ENCODE assay signal across 8 cellular contexts in genomic region chr1:150366416-150367296, GRCh38. TPM values are rescaled to one million over a fixed set of nuclear protein-coding genes. Genes with fewer than 3 reads are reported as not detected.
DNase-seq lines count a peak whose midpoint lies in the region; TF ChIP-seq lines count a peak whose summit lies in the region.

No MANE protein-coding gene starts in this region.

- H3K9me3 ChIP-seq in thymus (ENCODE audit: control insufficient read depth) = no peaks in the 10 kb centered on the region

- H3K9me3 Mint-ChIP-seq in HFFc6 = no peaks in the 10 kb centered on the region
- no peaks in the 10 kb centered on the region for H3K9me3 Mint-ChIP-seq in activated naive CD8-positive, alpha-beta T cell treated with anti-CD3 and anti-CD28 coated beads for 36 hours

- H3K27ac Mint-ChIP-seq in HFFc6 = peak overlapping the region; percentile 99
- H3K27ac Mint-ChIP-seq in activated naive CD8-positive, alpha-beta T cell treated with anti-CD3 and anti-CD28 coated beads for 36 hours = peak overlapping the region; percentile 97

- no peaks in the 10 kb centered on the region for H3K27me3 ChIP-seq in thymus (ENCODE audit: control insufficient read depth, insufficient read depth)

- CTCF ChIA-PET in AG04449 (lab: Yijun Ruan, JAX) = no interaction called here

- no peaks in the 10 kb centered on the region for H3K36me3 ChIP-seq in thymus (ENCODE audit: control insufficient read depth, insufficient read depth)

- H3K27me3 Mint-ChIP-seq in HFFc6 (ENCODE audit: insufficient read depth) = peaks cover 2% of the 10 kb centered on the region; the same call in 1 of the 2 replicates
- H3K27me3 Mint-ChIP-seq in activated naive CD8-positive, alpha-beta T cell treated with anti-CD3 and anti-CD28 coated beads for 36 hours = peaks cover 4% of the 10 kb centered on the region

- DNase-seq in AG04449 (ENCODE audit: low read depth, low spot score) = no peak
- peak; percentile 20 for DNase-seq in HFFc6
- DNase-seq in activated naive CD8-positive, alpha-beta T cell treated with anti-CD3 and anti-CD28 coated beads for 36 hours = no peak
- DNase-seq in kidney glomerular epithelial cell (lab: John Stamatoyannopoulos, UW) = peak; percentile 39
- DNase-seq in GM10266 (ENCODE audit: extremely low spot score) = no peak
- DNase-seq in LoVo (ENCODE audit: low spot score) = no peak
- no peak for DNase-seq in stimulated activated CD8-positive, alpha-beta memory T cell treated with anti-CD3 and anti-CD28 coated beads, Interleukin-4, amount 100 ng/mL, for 48 hours

- POLR2A ChIA-PET in AG04449 (lab: Yijun Ruan, JAX) = no interaction called here

- no peak overlapping the region for H3K27ac ChIP-seq in thymus (ENCODE audit: low read depth)

- WGBS in thymus = 25% methylated on average over 12 of the region's 12 CpGs

- H3K4me3 Mint-ChIP-seq in HFFc6 = peak overlapping the region; percentile 94
- H3K4me3 Mint-ChIP-seq in activated naive CD8-positive, alpha-beta T cell treated with anti-CD3 and anti-CD28 coated beads for 36 hours = peak overlapping the region; percentile 93

- peak overlapping the region; percentile 74 for H3K4me3 ChIP-seq in AG04449 (ENCODE audit: low read depth, low read length)
- H3K4me3 ChIP-seq in thymus (ENCODE audit: low read length) = peak overlapping the region; percentile 97

- H3K36me3 Mint-ChIP-seq in HFFc6 (ENCODE audit: low read depth) = peaks cover 14% of the 10 kb centered on the region
- peaks cover 16% of the 10 kb centered on the region for H3K36me3 Mint-ChIP-seq in activated naive CD8-positive, alpha-beta T cell treated with anti-CD3 and anti-CD28 coated beads for 36 hours

- peaks cover 3% of the 10 kb centered on the region for H3K4me1 ChIP-seq in thymus (ENCODE audit: control insufficient read depth, insufficient read depth, low read length)

- TF ChIP-seq CTCF in AG04449 (IDR thresholded peaks at IDR 0.05; ENCODE audit: insufficient read depth, low read length, missing control alignments) = no peak
- no peak for TF ChIP-seq CTCF in HFFc6 (IDR thresholded peaks at IDR 0.05)
- no peak for TF ChIP-seq CTCF in GM10266 (IDR thresholded peaks at IDR 0.05; ENCODE audit: control insufficient read depth, insufficient read depth, low read depth, missing control alignments)

- H3K4me1 Mint-ChIP-seq in HFFc6 (ENCODE audit: low read depth) = peaks cover 42% of the 10 kb centered on the region
- H3K4me1 Mint-ChIP-seq in activated naive CD8-positive, alpha-beta T cell treated with anti-CD3 and anti-CD28 coated beads for 36 hours = peaks cover 39% of the 10 kb centered on the region

RNA-seq across cellular contexts. Expression of gene RPRD2, which starts 2.7 kb away (rescaled TPM):
- total RNA-seq in HFFc6 (2021; fragmentation: NEBNext Ultra II Directional; extraction: Animal tissue kit (Norgen Biotek cat#: 25700)) = 10 to 100 TPM; 24.0 to 27.9 (median 25.7) TPM
- 10 to 100 TPM; 21.7 to 22.8 TPM for total RNA-seq in activated naive CD8-positive, alpha-beta T cell treated with anti-CD3 and anti-CD28 coated beads for 36 hours
- 7.1 TPM for polyA plus RNA-seq in thymus

RNA-seq across cellular contexts. Expression of gene PRPF3, which starts 45.3 kb away (rescaled TPM):
- total RNA-seq in HFFc6 (2021; fragmentation: NEBNext Ultra II Directional; extraction: Animal tissue kit (Norgen Biotek cat#: 25700)) = 10 to 100 TPM; 33.2 to 44.4 (median 41.8) TPM
- 10 to 100 TPM; 67.8 to 71.5 TPM for total RNA-seq in activated naive CD8-positive, alpha-beta T cell treated with anti-CD3 and anti-CD28 coated beads for 36 hours
- 79.3 TPM for polyA plus RNA-seq in thymus

Comparison
In these comparisons a context has a peak if more than half of its experiments do, and no peak if none do; other contexts are left out.
1. DNase-seq: peak in HFFc6 (single experiment) and kidney glomerular epithelial cell (single experiment); none in AG04449 (single experiment), activated naive CD8-positive, alpha-beta T cell treated with anti-CD3 and anti-CD28 coated beads for 36 hours (single experiment), GM10266 (single experiment), LoVo (single experiment) and stimulated activated CD8-positive, alpha-beta memory T cell treated with anti-CD3 and anti-CD28 coated beads, Interleukin-4, amount 100 ng/mL, for 48 hours (single experiment).